8 cellular contexts compared by ENCODE assay signal in the genomic region with DNA sequence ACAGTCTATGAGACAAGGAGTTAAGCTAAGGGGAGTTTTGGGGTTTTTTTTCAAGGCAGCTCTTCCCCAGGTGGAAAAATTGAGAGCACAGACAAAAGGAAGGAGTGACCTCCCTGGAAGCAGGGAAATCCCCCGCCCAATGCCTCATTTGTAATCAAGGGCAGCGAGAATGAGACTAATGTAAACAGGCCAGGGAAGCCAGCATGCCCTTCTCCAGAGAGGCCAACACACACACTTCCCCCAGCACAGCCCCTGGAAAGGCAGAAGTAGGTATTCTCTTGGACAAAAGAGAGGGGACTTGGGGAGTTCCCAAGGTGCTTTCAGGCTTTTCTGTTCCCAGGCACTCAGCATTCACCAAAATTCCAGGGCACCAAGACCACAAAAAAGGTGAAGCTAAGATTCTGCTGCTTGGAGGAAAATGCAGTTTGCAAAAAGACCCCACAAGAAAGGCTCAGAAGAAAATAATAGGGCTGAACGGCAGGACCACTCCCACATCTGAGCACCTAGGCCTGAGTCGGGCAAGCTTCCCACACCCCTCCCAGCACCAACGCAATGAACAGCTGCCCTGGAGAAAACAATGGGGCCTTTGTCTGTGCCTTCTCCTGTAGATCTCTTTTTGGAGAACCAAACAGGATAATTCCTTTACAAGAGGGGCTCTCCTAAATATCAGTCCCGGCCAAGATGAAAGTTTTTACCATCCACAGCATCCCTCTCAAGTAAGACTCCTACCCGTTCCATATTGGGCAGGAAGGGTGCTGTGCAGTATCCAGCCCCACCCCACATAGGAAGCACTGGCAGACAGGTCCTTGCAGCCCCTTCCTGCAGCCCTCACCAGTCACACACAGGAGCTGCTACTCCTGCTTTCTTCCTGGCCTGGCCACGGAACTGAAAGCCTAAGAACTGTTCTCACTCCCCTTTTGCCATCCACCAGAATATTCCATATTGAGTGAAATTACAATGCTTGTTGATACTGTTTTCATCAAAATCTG.
DNase-seq lines count a peak whose midpoint lies in the region; ATAC-seq lines count a peak whose summit lies in the region.

No MANE protein-coding gene starts in this region.

- no peak overlapping the region for H3K4me3 Mint-ChIP-seq in activated naive CD8-positive, alpha-beta T cell treated with anti-CD3 and anti-CD28 coated beads for 36 hours

- no peaks in the 10 kb centered on the region for H3K36me3 Mint-ChIP-seq in activated naive CD8-positive, alpha-beta T cell treated with anti-CD3 and anti-CD28 coated beads for 36 hours

- ATAC-seq in stimulated activated naive CD8-positive, alpha-beta T cell treated with anti-CD3 and anti-CD28 coated beads, Interleukin-15, Interleukin-2, amounts not matched to agents 100 U/mL and 50 U/mL, for 24 hours: peak; percentile 88
- ATAC-seq in HG03521 (IDR thresholded peaks at IDR 0.05; ENCODE audit: unreplicated experiment): no peak

- DNase-seq in NCI-H748 (lab: John Stamatoyannopoulos, UW; ENCODE audit: unreplicated experiment) (peak; percentile 63), NCI-H748 treated with DMSO at 0.1 percent for 48 hours (lab: John Stamatoyannopoulos, UW) (no peak), kidney tubule cell (ENCODE audit: low spot score) (peak; percentile 75), KG1 (lab: John Stamatoyannopoulos, UW) (no peak)
- peak; percentile 50 for DNase-seq in activated naive CD8-positive, alpha-beta T cell treated with anti-CD3 and anti-CD28 coated beads for 36 hours
- DNase-seq in stimulated activated naive CD8-positive, alpha-beta T cell treated with anti-CD3 and anti-CD28 coated beads, Interleukin-15, Interleukin-2, amounts not matched to agents 100 U/mL and 50 U/mL, for 24 hours: peak; percentile 66
- no peak for DNase-seq in effector CD4-positive, alpha-beta T cell

- H3K27ac Mint-ChIP-seq in activated naive CD8-positive, alpha-beta T cell treated with anti-CD3 and anti-CD28 coated beads for 36 hours: no peak overlapping the region

- peaks cover 2% of the 10 kb centered on the region for H3K9me3 Mint-ChIP-seq in activated naive CD8-positive, alpha-beta T cell treated with anti-CD3 and anti-CD28 coated beads for 36 hours

- H3K27me3 Mint-ChIP-seq in activated naive CD8-positive, alpha-beta T cell treated with anti-CD3 and anti-CD28 coated beads for 36 hours: peaks cover 7% of the 10 kb centered on the region

- peaks cover 19% of the 10 kb centered on the region for H3K4me1 Mint-ChIP-seq in activated naive CD8-positive, alpha-beta T cell treated with anti-CD3 and anti-CD28 coated beads for 36 hours

Comparison
In these comparisons a context has a peak if more than half of its experiments do, and no peak if none do; other contexts are left out.
1. DNase-seq: peak in NCI-H748 (single experiment), activated naive CD8-positive, alpha-beta T cell treated with anti-CD3 and anti-CD28 coated beads for 36 hours (single experiment), kidney tubule cell (single experiment) and stimulated activated naive CD8-positive, alpha-beta T cell treated with anti-CD3 and anti-CD28 coated beads, Interleukin-15, Interleukin-2, amounts not matched to agents 100 U/mL and 50 U/mL, for 24 hours (single experiment); none in NCI-H748 treated with DMSO at 0.1 percent for 48 hours (single experiment), KG1 (single experiment) and effector CD4-positive, alpha-beta T cell (single experiment).